ENCODE assay signal across 1 cellular context in genomic region chr2:101300164-101300563, GRCh38.
TF ChIP-seq lines count a peak whose summit lies in the region.

No MANE protein-coding gene starts in this region.

TF ChIP-seq in HepG2, 621 proteins besides CTCF, POLR2A, EP300 and RAD21:
- TF ChIP-seq, protein P1, sequence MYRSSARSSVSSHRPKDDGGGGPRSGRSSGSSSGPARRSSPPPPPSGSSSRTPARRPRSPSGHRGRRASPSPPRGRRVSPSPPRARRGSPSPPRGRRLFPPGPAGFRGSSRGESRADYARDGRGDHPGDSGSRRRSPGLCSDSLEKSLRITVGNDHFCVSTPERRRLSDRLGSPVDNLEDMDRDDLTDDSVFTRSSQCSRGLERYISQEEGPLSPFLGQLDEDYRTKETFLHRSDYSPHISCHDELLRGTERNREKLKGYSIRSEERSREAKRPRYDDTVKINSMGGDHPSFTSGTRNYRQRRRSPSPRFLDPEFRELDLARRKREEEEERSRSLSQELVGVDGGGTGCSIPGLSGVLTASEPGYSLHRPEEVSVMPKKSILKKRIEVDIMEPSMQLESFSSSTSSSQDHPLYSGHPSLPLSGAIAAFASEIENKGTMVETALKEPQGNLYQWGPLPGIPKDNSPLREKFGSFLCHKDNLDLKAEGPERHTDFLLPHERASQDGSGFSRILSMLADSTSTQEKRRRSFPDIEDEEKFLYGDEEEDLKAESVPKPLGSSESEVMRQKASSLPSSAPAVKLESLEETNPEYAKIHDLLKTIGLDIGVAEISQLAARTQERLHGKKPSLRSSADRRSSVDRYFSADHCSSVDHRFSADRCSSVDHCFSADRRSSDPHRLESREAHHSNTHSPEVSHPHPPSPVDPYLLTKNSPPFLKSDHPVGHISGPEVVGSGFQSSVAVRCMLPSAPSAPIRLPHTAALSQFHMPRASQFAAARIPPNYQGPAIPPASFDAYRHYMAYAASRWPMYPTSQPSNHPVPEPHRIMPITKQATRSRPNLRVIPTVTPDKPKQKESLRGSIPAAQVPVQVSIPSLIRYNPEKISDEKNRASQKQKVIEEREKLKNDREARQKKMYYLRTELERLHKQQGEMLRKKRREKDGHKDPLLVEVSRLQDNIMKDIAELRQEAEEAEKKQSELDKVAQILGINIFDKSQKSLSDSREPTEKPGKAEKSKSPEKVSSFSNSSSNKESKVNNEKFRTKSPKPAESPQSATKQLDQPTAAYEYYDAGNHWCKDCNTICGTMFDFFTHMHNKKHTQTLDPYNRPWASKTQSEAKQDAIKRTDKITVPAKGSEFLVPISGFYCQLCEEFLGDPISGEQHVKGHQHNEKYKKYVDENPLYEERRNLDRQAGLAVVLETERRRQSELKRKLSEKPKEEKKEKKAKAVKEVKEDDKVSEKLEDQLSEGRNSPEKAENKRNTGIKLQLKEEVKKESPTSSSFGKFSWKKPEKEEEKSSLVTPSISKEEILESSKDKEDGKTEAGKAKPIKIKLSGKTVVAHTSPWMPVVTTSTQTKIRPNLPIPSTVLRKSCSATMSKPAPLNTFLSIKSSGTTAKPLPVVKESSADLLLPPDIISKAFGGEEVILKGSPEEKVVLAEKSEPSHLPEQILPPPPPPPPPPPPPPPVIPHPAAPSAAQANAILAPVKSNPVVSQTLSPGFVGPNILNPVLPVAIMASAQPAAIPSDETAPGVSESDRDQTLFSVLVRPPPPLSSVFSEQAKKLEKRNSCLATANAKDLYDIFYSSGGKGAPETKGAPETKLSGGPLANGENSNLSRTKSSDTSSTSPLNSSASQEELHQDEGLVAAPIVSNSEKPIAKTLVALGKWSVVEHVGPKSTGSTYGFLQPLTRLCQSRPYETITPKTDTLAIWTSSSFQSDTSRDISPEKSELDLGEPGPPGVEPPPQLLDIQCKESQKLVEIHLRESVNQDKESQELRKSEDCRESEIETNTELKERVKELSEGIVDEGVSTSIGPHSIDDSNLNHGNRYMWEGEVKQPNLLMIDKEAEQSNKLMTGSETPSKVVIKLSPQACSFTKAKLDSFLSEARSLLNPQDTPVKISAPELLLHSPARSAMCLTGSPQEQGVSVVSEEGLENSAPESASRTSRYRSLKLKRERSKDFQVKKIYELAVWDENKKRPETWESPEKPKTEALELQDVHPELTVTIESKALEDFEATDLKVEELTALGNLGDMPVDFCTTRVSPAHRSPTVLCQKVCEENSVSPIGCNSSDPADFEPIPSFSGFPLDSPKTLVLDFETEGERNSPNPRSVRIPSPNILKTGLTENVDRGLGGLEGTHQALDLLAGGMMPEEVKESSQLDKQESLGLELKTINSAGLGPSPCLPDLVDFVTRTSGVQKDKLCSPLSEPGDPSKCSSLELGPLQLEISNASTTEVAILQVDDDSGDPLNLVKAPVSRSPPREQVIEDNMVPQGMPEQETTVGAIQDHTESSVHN (CRISPR knock-in tag; IDR thresholded peaks at IDR 0.05), result no peak
- TF ChIP-seq, protein P2, sequence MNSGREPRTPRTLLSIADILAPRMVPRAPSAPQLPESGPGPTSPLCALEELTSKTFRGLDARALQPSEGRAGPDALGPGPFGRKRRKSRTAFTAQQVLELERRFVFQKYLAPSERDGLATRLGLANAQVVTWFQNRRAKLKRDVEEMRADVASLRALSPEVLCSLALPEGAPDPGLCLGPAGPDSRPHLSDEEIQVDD (CRISPR knock-in tag; IDR thresholded peaks at IDR 0.05; ENCODE audit: borderline replicate concordance), result no peak
